Comparison of ENCODE assay signal across 16 cellular contexts in genomic region chr3:52781741-52782140, GRCh38. TPM values are rescaled to one million over a fixed set of nuclear protein-coding genes. Genes with fewer than 3 reads are reported as not detected.
"Had no signal": no experiment of that assay in that cellular context is flagged by ENCODE, and none has a peak within 500 bp of the region (broad histone marks: within the 10 kb centered on the region; RNA-seq: fewer than 3 reads in every experiment).

No MANE protein-coding gene starts in this region.

- ATAC-seq: esophagus mucosa; left colon; stimulated activated naive CD8-positive, alpha-beta T cell treated with anti-CD3 and anti-CD28 coated beads, Interleukin-15, Interleukin-2, amounts not matched to agents 100 U/mL and 50 U/mL, for 24 hours had no signal

- H3K4me3 ChIP-seq: suprapubic skin had no signal

- H3K36me3 Mint-ChIP-seq: activated CD4-positive, alpha-beta memory T cell treated with anti-CD3 and anti-CD28 coated beads for 36 hours had no signal

- H3K4me3 Mint-ChIP-seq: activated CD4-positive, alpha-beta memory T cell treated with anti-CD3 and anti-CD28 coated beads for 36 hours; activated T-helper 1 cell treated with anti-CD3 and anti-CD28 coated beads, Interleukin-12 subunit alpha, Interleukin-12 subunit beta, Interleukin-2, Interleukin-4 antibody, amounts not matched to agents 30 ng/mL and 10 ng/mL and 1 ng/mL, durations not matched to agents 14 hours and 24 hours and 36 hours; nephron progenitor cell had no signal

- H3K9me3 Mint-ChIP-seq: activated CD4-positive, alpha-beta memory T cell treated with anti-CD3 and anti-CD28 coated beads for 36 hours; activated T-helper 1 cell treated with anti-CD3 and anti-CD28 coated beads, Interleukin-12 subunit alpha, Interleukin-12 subunit beta, Interleukin-2, Interleukin-4 antibody, amounts not matched to agents 30 ng/mL and 10 ng/mL and 1 ng/mL, durations not matched to agents 14 hours and 24 hours and 36 hours; nephron progenitor cell had no signal

- DNase-seq: activated CD4-positive, alpha-beta memory T cell treated with anti-CD3 and anti-CD28 coated beads for 36 hours; activated CD4-positive, CD25-positive, alpha-beta regulatory T cell treated with anti-CD3 and anti-CD28 coated beads, Interleukin-2, amount 50 U/mL, for 72 hours; activated naive CD4-positive, alpha-beta T cell; central memory CD4-positive, alpha-beta T cell; cortex of kidney; nephron progenitor cell; stimulated activated CD4-positive, alpha-beta T cell treated with anti-CD3 and anti-CD28 coated beads, Interleukin-12 subunit alpha, Interleukin-12 subunit beta, amount 100 ng/mL, for 4 hours; stimulated activated CD4-positive, alpha-beta T cell treated with anti-CD3 and anti-CD28 coated beads, Interleukin-2, amount 100 ng/mL, for 48 hours; stimulated activated naive CD8-positive, alpha-beta T cell treated with anti-CD3 and anti-CD28 coated beads, Interleukin-15, Interleukin-2, amounts not matched to agents 100 U/mL and 50 U/mL, for 24 hours had no signal

- H3K27ac Mint-ChIP-seq: activated CD4-positive, alpha-beta memory T cell treated with anti-CD3 and anti-CD28 coated beads for 36 hours; activated T-helper 1 cell treated with anti-CD3 and anti-CD28 coated beads, Interleukin-12 subunit alpha, Interleukin-12 subunit beta, Interleukin-2, Interleukin-4 antibody, amounts not matched to agents 30 ng/mL and 10 ng/mL and 1 ng/mL, durations not matched to agents 14 hours and 24 hours and 36 hours; nephron progenitor cell had no signal

- H3K9me3 ChIP-seq: suprapubic skin had no signal

- H3K27ac ChIP-seq: suprapubic skin had no signal

- H3K4me1 ChIP-seq: suprapubic skin had no signal

- H3K4me1 Mint-ChIP-seq: nephron progenitor cell had no signal

- H3K36me3 ChIP-seq: suprapubic skin had no signal

RNA-seq across cellular contexts. Expression of gene ITIH1, which starts 4.3 kb away (rescaled TPM):
- total RNA-seq: activated CD4-positive, alpha-beta memory T cell treated with anti-CD3 and anti-CD28 coated beads for 36 hours; activated T-helper 1 cell treated with anti-CD3 and anti-CD28 coated beads, Interleukin-12 subunit alpha, Interleukin-12 subunit beta, Interleukin-2, Interleukin-4 antibody, amounts not matched to agents 30 ng/mL and 10 ng/mL and 1 ng/mL, durations not matched to agents 14 hours and 24 hours and 36 hours; glomerular endothelial cell; left colon; osteocyte; ureter had no signal

RNA-seq across cellular contexts. Expression of gene ITIH3, which starts 12.9 kb away (rescaled TPM):
- total RNA-seq: activated CD4-positive, alpha-beta memory T cell treated with anti-CD3 and anti-CD28 coated beads for 36 hours; activated T-helper 1 cell treated with anti-CD3 and anti-CD28 coated beads, Interleukin-12 subunit alpha, Interleukin-12 subunit beta, Interleukin-2, Interleukin-4 antibody, amounts not matched to agents 30 ng/mL and 10 ng/mL and 1 ng/mL, durations not matched to agents 14 hours and 24 hours and 36 hours; glomerular endothelial cell had no signal
